1 cellular context compared by ENCODE assay signal in genomic region chr16:66895697-66895995, GRCh38.
A peak's percentile ranks its signal among the peaks of the same experiment; 100 is the strongest.
TF ChIP-seq lines count a peak whose summit lies in the region.

No MANE protein-coding gene starts in this region.

TF ChIP-seq in HEK293, 187 proteins besides CTCF, POLR2A, EP300 and RAD21 (continued from another document):
- peak; percentile 58 for TF ChIP-seq PRDM10 (tag by site-specific recombination; IDR thresholded peaks at IDR 0.05)
